In genomic region chr17:48011405-48012150, GRCh38 we compare ENCODE assay signal across 8 cellular contexts. TPM values are rescaled to one million over a fixed set of nuclear protein-coding genes. Genes with fewer than 3 reads are reported as not detected.
DNase-seq lines count a peak whose midpoint lies in the region; ATAC-seq, FAIRE-seq and TF ChIP-seq lines count a peak whose summit lies in the region.

No MANE protein-coding gene starts in this region.

- H3K4me1 Mint-ChIP-seq in endothelial cell (ENCODE audit: unreplicated experiment) = peaks cover 10% of the 10 kb centered on the region
- peaks cover 66% of the 10 kb centered on the region for H3K4me1 Mint-ChIP-seq in nephron progenitor cell

- TF ChIP-seq POLR2A in A549 (IDR thresholded peaks at IDR 0.05; ENCODE audit: low read length) = no peak

- H3K4me3 Mint-ChIP-seq in endothelial cell (ENCODE audit: unreplicated experiment) = peak overlapping the region; percentile 86
- H3K4me3 Mint-ChIP-seq in nephron progenitor cell = peak overlapping the region; percentile 77

- FAIRE-seq in A549 (lab: Jason Lieb, UNC) = peak; percentile 51

- POLR2A ChIA-PET in A549 (lab: Yijun Ruan, JAX) = interaction anchor here (0.8 kb wide), 2 partner anchors 44 to 57 kb away, joined by 3 to 4 read pairs; no protein-coding TSS in a partner anchor

- WGBS in A549 (ENCODE audit: missing lambda C conversion rate) = 53% methylated on average over 23 of the region's 23 CpGs

- CTCF ChIA-PET in A549 (lab: Yijun Ruan, JAX) = interaction anchor here (0.9 to 18.5 kb wide), 17 partner anchors 9 to 168 kb away, joined by 3 to 766 read pairs (median 5); partner anchors contain the start of genes CDK5RAP3, PNPO and PRR15L

- H3K9me3 ChIP-seq in A549 = no peaks in the 10 kb centered on the region

- peak overlapping the region; percentile 10 to 34; a peak in 5 of 6 replicates for H3K27ac ChIP-seq in A549

- no peak overlapping the region for H3K4me3 ChIP-seq in A549

- peak; percentile 39; the same call in 2 of the 3 replicates for TF ChIP-seq CTCF in A549 (IDR thresholded peaks at IDR 0.05)
- TF ChIP-seq CTCF in GM13976 (IDR thresholded peaks at IDR 0.05; ENCODE audit: borderline replicate concordance, control extremely low read depth, extremely low read depth, insufficient read depth, missing control alignments) = peak; percentile 72
- TF ChIP-seq CTCF in endothelial cell (IDR thresholded peaks at IDR 0.05; ENCODE audit: unreplicated experiment) = peak; percentile 28
- TF ChIP-seq CTCF in nephron progenitor cell (IDR thresholded peaks at IDR 0.05) = peak; percentile 48

- TF ChIP-seq RAD21 in A549 (conservative IDR thresholded peaks at IDR 0.05 in 1 of 2, IDR thresholded peaks at IDR 0.05 in 1 of 2) = peak; percentile 23 to 61; a peak in 3 of 5 replicates

- DNase-seq in A549 (ENCODE audit: low read depth in 1 of 2, low spot score in 1 of 2) = peak; percentile 66 to 78
- peak; percentile 77 for DNase-seq in GM13976 (ENCODE audit: low spot score)
- DNase-seq in NCI-H2196 (lab: John Stamatoyannopoulos, UW; ENCODE audit: unreplicated experiment) = peak; percentile 59
- peak; percentile 24 for DNase-seq in activated CD4-positive, alpha-beta T cell treated with anti-CD3 and anti-CD28 coated beads for 1 hour
- DNase-seq in endothelial cell (ENCODE audit: low spot score) = no peak
- DNase-seq in nephron progenitor cell = peak; percentile 42

- in situ Hi-C loops in GM13976 (cut with MboI; ENCODE audit: low sequenced_read_pairs, unreplicated experiment) = no loop called here

- H3K27ac Mint-ChIP-seq in endothelial cell (ENCODE audit: unreplicated experiment) (no peak overlapping the region), nephron progenitor cell (peak overlapping the region; percentile 95)

- no peaks in the 10 kb centered on the region for H3K36me3 Mint-ChIP-seq in endothelial cell (ENCODE audit: low read depth, unreplicated experiment)
- no peaks in the 10 kb centered on the region for H3K36me3 Mint-ChIP-seq in nephron progenitor cell (ENCODE audit: low read depth)

- H3K4me1 ChIP-seq in A549 = 0 out of 3 replicates have a peak, but pooled peaks cover 3% of the 10 kb centered on the region

- ATAC-seq in A549 = peak; percentile 83 to 87
- no peak for ATAC-seq in HG03139 (IDR thresholded peaks at IDR 0.05; ENCODE audit: unreplicated experiment)
- no peak for ATAC-seq in GM21717 (IDR thresholded peaks at IDR 0.05; ENCODE audit: unreplicated experiment)

- TF ChIP-seq EP300 in A549 (IDR thresholded peaks at IDR 0.05) = no peak

- no peaks in the 10 kb centered on the region for H3K9me3 Mint-ChIP-seq in endothelial cell (ENCODE audit: unreplicated experiment)
- no peaks in the 10 kb centered on the region for H3K9me3 Mint-ChIP-seq in nephron progenitor cell

- peak overlapping the region; percentile 61 for H3K4me2 ChIP-seq in A549

- peaks cover 11% of the 10 kb centered on the region for H3K27me3 Mint-ChIP-seq in endothelial cell (ENCODE audit: unreplicated experiment)
- H3K27me3 Mint-ChIP-seq in nephron progenitor cell (ENCODE audit: low read depth, poor library complexity) = peaks cover 5% of the 10 kb centered on the region

TF ChIP-seq in A549, 52 proteins besides CTCF, POLR2A, EP300 and RAD21:
- TF ChIP-seq SMC3 (IDR thresholded peaks at IDR 0.05) (0 out of 3 replicates have a peak, but pooled peaks have one; percentile 14), RFX5 (IDR thresholded peaks at IDR 0.05) (no peak)

RNA-seq across cellular contexts. Expression of gene COPZ2, which starts 26.0 kb away (rescaled TPM):
- polyA plus RNA-seq in A549 (2011; rRNA removed) (19.1 and 19.3 TPM in 2 replicates), A549 (2017; fragmentation: RNase III; extraction: RNeasy Plus Mini Kit Qiagen cat#74134 plus additional on column Dnase treatment) (10.6 to 11.0 TPM (median 10.9 TPM) in 3 replicates)
- polyA plus RNA-seq in A549 (2012; cell fraction: cytosol; rRNA removed) = 12.3 and 13.7 TPM in 2 replicates
- 7.1 and 11.4 TPM in 2 replicates for polyA plus RNA-seq in A549 (2012; cell fraction: nucleus; rRNA removed)
- 12.7 and 13.4 TPM in 2 replicates for polyA minus RNA-seq in A549 (2011; rRNA and poly(A)+ RNA removed)
- total RNA-seq in endothelial cell (ENCODE audit: unreplicated experiment) = not detected

RNA-seq across cellular contexts. Expression of gene NFE2L1, which starts 36.6 kb away (rescaled TPM):
- 241 and 283 TPM in 2 replicates for polyA plus RNA-seq in A549 (2011; rRNA removed)
- polyA plus RNA-seq in A549 (2012; cell fraction: cytosol; rRNA removed) = 75.7 and 97.7 TPM in 2 replicates
- 151 and 159 TPM in 2 replicates for polyA plus RNA-seq in A549 (2012; cell fraction: nucleus; rRNA removed)
- 104 to 111 TPM (median 108 TPM) in 3 replicates for polyA plus RNA-seq in A549 (2017; fragmentation: RNase III; extraction: RNeasy Plus Mini Kit Qiagen cat#74134 plus additional on column Dnase treatment)
- 151 and 163 TPM in 2 replicates for polyA minus RNA-seq in A549 (2011; rRNA and poly(A)+ RNA removed)
- 243 TPM for total RNA-seq in endothelial cell (ENCODE audit: unreplicated experiment)

RNA-seq across cellular contexts. Expression of gene CDK5RAP3, which starts 40.7 kb away (rescaled TPM):
- polyA plus RNA-seq in A549 (2011; rRNA removed) (124 and 179 TPM in 2 replicates), A549 (2017; fragmentation: RNase III; extraction: RNeasy Plus Mini Kit Qiagen cat#74134 plus additional on column Dnase treatment) (135 to 165 TPM (median 164 TPM) in 3 replicates)
- polyA plus RNA-seq in A549 (2012; cell fraction: cytosol; rRNA removed) = 114 and 128 TPM in 2 replicates
- 796 and 944 TPM in 2 replicates for polyA plus RNA-seq in A549 (2012; cell fraction: nucleus; rRNA removed)
- 99.5 and 169 TPM in 2 replicates for polyA minus RNA-seq in A549 (2011; rRNA and poly(A)+ RNA removed)
- total RNA-seq in endothelial cell (ENCODE audit: unreplicated experiment) = 156 TPM

RNA-seq across cellular contexts. Expression of gene PRR15L, which starts 53.9 kb away (rescaled TPM):
- polyA plus RNA-seq in A549 (2011; rRNA removed) (2.2 and 3.7 TPM in 2 replicates), A549 (2017; fragmentation: RNase III; extraction: RNeasy Plus Mini Kit Qiagen cat#74134 plus additional on column Dnase treatment) (0.88 to 1.6 TPM (median 1.1 TPM) in 3 replicates)
- 0.25 and 0.36 TPM in 2 replicates for polyA plus RNA-seq in A549 (2012; cell fraction: cytosol; rRNA removed)
- polyA plus RNA-seq in A549 (2012; cell fraction: nucleus; rRNA removed) = 0.26 and 0.31 TPM in 2 replicates
- 2.3 and 3.1 TPM in 2 replicates for polyA minus RNA-seq in A549 (2011; rRNA and poly(A)+ RNA removed)
- not detected for total RNA-seq in endothelial cell (ENCODE audit: unreplicated experiment)

Comparison
In these comparisons a context has a peak if more than half of its experiments do, and no peak if none do; other contexts are left out.
1. ATAC-seq: peak in A549 (2 of 2); none in HG03139 (single experiment) and GM21717 (single experiment).
2. Peak in every context shown above with its lines, with median percentiles within 50 percentile points of each other: CTCF ChIP-seq.